7 cellular contexts compared by ENCODE assay signal in genomic region chr17:7216242-7217112, GRCh38. TPM values are rescaled to one million over a fixed set of nuclear protein-coding genes. Genes with fewer than 3 reads are reported as not detected.
DNase-seq lines count a peak whose midpoint lies in the region; ATAC-seq and TF ChIP-seq lines count a peak whose summit lies in the region.
"Had no signal": no experiment of that assay in that cellular context is flagged by ENCODE, and none has a peak within 500 bp of the region (broad histone marks: within the 10 kb centered on the region; RNA-seq: fewer than 3 reads in every experiment).

No MANE protein-coding gene starts in this region.

- H3K79me2 ChIP-seq in MM.1S (ENCODE audit: low read length), result peaks cover 22% of the 10 kb centered on the region

- H3K9ac ChIP-seq in MM.1S (ENCODE audit: low read length), result no peak overlapping the region

- H3K36me3 ChIP-seq in left lung (peaks cover 0 to 8% of the 10 kb centered on the region in 2 donors), MM.1S (replicated peaks; ENCODE audit: insufficient read depth, low read length) (no peaks in the 10 kb centered on the region)

- no peak overlapping the region for H2AFZ ChIP-seq in MM.1S (ENCODE audit: low read length)

- no peak overlapping the region for H3K4me2 ChIP-seq in MM.1S (ENCODE audit: low read depth, low read length)

- no peaks in the 10 kb centered on the region for H4K20me1 ChIP-seq in MM.1S (ENCODE audit: insufficient read depth, low read length)

- H3K27me3 ChIP-seq in left lung, result no peaks in the 10 kb centered on the region
- peaks cover 37% of the 10 kb centered on the region for H3K27me3 ChIP-seq in MM.1S (replicated peaks; ENCODE audit: insufficient read depth, low read length)

- intact Hi-C loops in left lung (cut with DNase I), result no loop called here

- H3K9me3 ChIP-seq in left lung, result no peaks in the 10 kb centered on the region
- no peaks in the 10 kb centered on the region for H3K9me3 ChIP-seq in MM.1S (replicated peaks; ENCODE audit: insufficient read depth, low read length)

- peaks cover 23 to 67% of the 10 kb centered on the region in 2 donors for H3K4me1 ChIP-seq in left lung
- peaks cover 24% of the 10 kb centered on the region for H3K4me1 ChIP-seq in MM.1S (ENCODE audit: low read length)

- H3F3A ChIP-seq in MM.1S (ENCODE audit: insufficient read depth, low read length), result no peaks in the 10 kb centered on the region

- ATAC-seq in left lung, result no peak

- H3K27ac ChIP-seq in left lung (peak overlapping the region; percentile 33 to 43), MM.1S (ENCODE audit: low read length) (no peak overlapping the region)

- DNase-seq in AG10803 (ENCODE audit: low read depth) (no peak), left lung (no peak), mesenteric fat pad (ENCODE audit: low spot score) (no peak), MM.1S (no peak)
- DNase-seq in NK-92 treated with Interleukin-12 subunit alpha and Interleukin-12 subunit beta, amount 100 ng/mL, for 24 hours (lab: John Stamatoyannopoulos, UW), result no peak
- DNase-seq: NCI-H345 had no signal

- H3K9me2 ChIP-seq in MM.1S (replicated peaks; ENCODE audit: insufficient read depth, low read length), result no peaks in the 10 kb centered on the region

- TF ChIP-seq CTCF in AG10803 (conservative IDR thresholded peaks at IDR 0.05; ENCODE audit: low read length) (no peak), WI38 (IDR thresholded peaks at IDR 0.05; ENCODE audit: low read depth, low read length) (no peak), left lung (IDR thresholded peaks at IDR 0.05) (no peak), MM.1S (IDR thresholded peaks at IDR 0.05; ENCODE audit: low read length) (no peak)

- H3K4me3 ChIP-seq in AG10803 (ENCODE audit: low read length) (peak overlapping the region; percentile 72), WI38 (ENCODE audit: low read depth, low read length) (peak overlapping the region; percentile 72), left lung (peak overlapping the region; percentile 36 to 49), MM.1S (ENCODE audit: low read length) (no peak overlapping the region)

RNA-seq across cellular contexts. Expression of gene DLG4, which starts 3.2 kb away (rescaled TPM):
- 10 to 100 TPM; 25.9 to 33.8 TPM for total RNA-seq in left lung
- 16.0 TPM for total RNA-seq in mesenteric fat pad

RNA-seq across cellular contexts. Expression of gene ACADVL, which starts 3.3 kb away (rescaled TPM):
- total RNA-seq in left lung (100 to 1,000 TPM; 610 to 654 TPM), mesenteric fat pad (1,052 TPM)

RNA-seq across cellular contexts. Expression of gene DVL2, which starts 17.8 kb away (rescaled TPM):
- 10 to 100 TPM; 36.9 to 46.3 TPM for total RNA-seq in left lung
- 24.7 TPM for total RNA-seq in mesenteric fat pad

RNA-seq across cellular contexts. Expression of gene PHF23, which starts 22.8 kb away (rescaled TPM):
- total RNA-seq in left lung, result 10 to 100 TPM; 31.1 to 45.4 TPM
- 47.4 TPM for total RNA-seq in mesenteric fat pad

RNA-seq across cellular contexts. Expression of gene GABARAP, which starts 25.8 kb away (rescaled TPM):
- total RNA-seq in left lung, result 100 to 1,000 TPM; 545 to 559 TPM
- 468 TPM for total RNA-seq in mesenteric fat pad
